In the genomic region with DNA sequence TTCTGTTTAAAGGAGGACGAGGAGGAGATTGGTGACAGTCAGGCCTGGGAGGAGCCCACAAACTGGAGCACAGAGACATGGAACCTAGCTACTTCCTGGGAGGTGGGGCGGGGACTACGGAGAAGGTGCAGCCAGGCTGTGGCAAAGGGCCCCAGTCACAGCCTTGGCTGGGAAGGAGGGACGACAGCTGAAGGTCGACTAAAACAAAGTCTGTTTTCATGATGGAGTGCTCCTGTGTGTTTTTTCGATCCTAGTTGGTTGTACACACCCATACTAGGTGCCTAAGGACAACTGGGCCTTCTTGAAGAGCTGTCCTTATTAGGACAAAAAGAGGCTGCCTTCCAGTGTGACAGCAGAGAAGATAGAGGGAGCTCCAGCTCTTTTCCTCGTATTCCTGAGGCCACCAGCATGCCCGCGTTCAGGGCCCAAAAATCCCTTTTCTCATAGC, we compare ENCODE assay signal across 8 cellular contexts. TPM values are rescaled to one million over a fixed set of nuclear protein-coding genes. Genes with fewer than 3 reads are reported as not detected.
DNase-seq lines count a peak whose midpoint lies in the region; ATAC-seq, FAIRE-seq and TF ChIP-seq lines count a peak whose summit lies in the region.

No MANE protein-coding gene starts in this region.

- no peak overlapping the region for H2BK15ac ChIP-seq in H1 (ENCODE audit: low read length)

- peaks cover 13% of the 10 kb centered on the region for H3K23me2 ChIP-seq in H1 (ENCODE audit: low read depth, low read length)

- intact Hi-C loops in pancreas (cut with DNase I), result no loop called here

- H3K4ac ChIP-seq in H1 (replicated peaks; ENCODE audit: insufficient read length, low read depth, low read length), result no peak overlapping the region

- H3K18ac ChIP-seq in H1 (ENCODE audit: extremely low read depth, low read length), result no peak overlapping the region

- no peak for TF ChIP-seq POLR2A in H1 (IDR thresholded peaks at IDR 0.05; ENCODE audit: control extremely low read depth in 1 of 2, low read depth in 2 of 2, low read length in 2 of 2)

- H4K8ac ChIP-seq in H1 (ENCODE audit: extremely low read depth, insufficient read depth, low read length), result no peak overlapping the region

- H3K79me1 ChIP-seq in H1 (ENCODE audit: low read depth, low read length), result peaks cover 2% of the 10 kb centered on the region; the same call in 1 of the 2 replicates

- H3K36me3 ChIP-seq in DND-41 (ENCODE audit: insufficient read depth, low read length) (peaks cover 39% of the 10 kb centered on the region), H1 (ENCODE audit: control insufficient read depth in 2 of 4, insufficient read depth in 4 of 4, low read length in 3 of 4) (peaks cover 6 to 32% (median 13%) of the 10 kb centered on the region in 4 experiments), pancreas (no peaks in the 10 kb centered on the region)

- no peak overlapping the region for H2BK120ac ChIP-seq in H1 (replicated peaks; ENCODE audit: low read depth, low read length)

- no peak overlapping the region for H3K23ac ChIP-seq in H1 (ENCODE audit: insufficient read length)

- H3K9me3 ChIP-seq in DND-41 (ENCODE audit: insufficient read depth, low read length, severe bottlenecking) (no peaks in the 10 kb centered on the region), H1 (ENCODE audit: insufficient read depth in 2 of 2, low read depth in 1 of 2, low read length in 1 of 2) (no peaks in the 10 kb centered on the region), pancreas (no peaks in the 10 kb centered on the region)

- H3K79me2 ChIP-seq in DND-41 (ENCODE audit: insufficient read depth, low read length), result peaks cover 49% of the 10 kb centered on the region
- H3K79me2 ChIP-seq in H1 (ENCODE audit: control insufficient read depth in 1 of 2, insufficient read depth in 2 of 2, low read length in 2 of 2), result no peaks in the 10 kb centered on the region; a peak in 1 of 4 replicates

- ATAC-seq in DND-41 (ENCODE audit: insufficient read depth, low read depth) (no peak), pancreas (peak in 3 of 4 donors; percentile 3 to 10 (median 8)), GM19452 (IDR thresholded peaks at IDR 0.05; ENCODE audit: unreplicated experiment) (no peak), GM18498 (IDR thresholded peaks at IDR 0.05; ENCODE audit: unreplicated experiment) (no peak)
- ATAC-seq in stimulated activated naive CD8-positive, alpha-beta T cell treated with anti-CD3 and anti-CD28 coated beads, Interleukin-15, Interleukin-2, amounts not matched to agents 100 U/mL and 50 U/mL, for 24 hours, result no peak

- H3K27me3 ChIP-seq in DND-41 (ENCODE audit: insufficient read depth, low read length, poor library complexity) (no peaks in the 10 kb centered on the region), H1 (replicated peaks in 1 of 4; ENCODE audit: control insufficient read depth in 3 of 4, extremely low read depth in 1 of 4, insufficient read depth in 3 of 4, low read length in 3 of 4) (peaks cover 0 to 5% (median 0%) of the 10 kb centered on the region in 4 experiments; a peak in 1 of 7 replicates), pancreas (no peaks in the 10 kb centered on the region)

- H4K20me1 ChIP-seq in DND-41 (ENCODE audit: insufficient read depth, low read length) (peaks cover 3% of the 10 kb centered on the region; the same call in 1 of the 2 replicates), H1 (replicated peaks in 1 of 2; ENCODE audit: control insufficient read depth in 1 of 2, insufficient read depth in 2 of 2, low read length in 2 of 2) (peaks cover 2 to 6% of the 10 kb centered on the region in 2 experiments)

- H2AK5ac ChIP-seq in H1 (ENCODE audit: low read depth, low read length), result no peak overlapping the region

- H3K4me2 ChIP-seq in DND-41 (ENCODE audit: insufficient read depth, low read length) (peak overlapping the region; percentile 18; the same call in 1 of the 2 replicates), H1 (ENCODE audit: insufficient read depth in 1 of 2, low read depth in 2 of 2, low read length in 2 of 2) (no peak overlapping the region)

- peak overlapping the region; percentile 24; the same call in 1 of the 2 replicates for H3K9ac ChIP-seq in DND-41 (ENCODE audit: low read depth, low read length)
- no peak overlapping the region for H3K9ac ChIP-seq in H1 (replicated peaks in 1 of 4; ENCODE audit: extremely low read depth in 1 of 4, low read depth in 3 of 4, low read length in 3 of 4)

- CTCF ChIA-PET in H1 (lab: Charles Lee; ENCODE audit: partially characterized antibody), result interaction anchor here (0.6 to 15.9 kb wide), 28 partner anchors 9 to 871 kb away, joined by 3 to 347 read pairs (median 6); partner anchors contain the start of genes CA9, CREB3, GBA2 and HINT2

- TF ChIP-seq EP300 in H1 (IDR thresholded peaks at IDR 0.05; ENCODE audit: borderline replicate concordance in 1 of 2, low read depth in 2 of 2, low read length in 2 of 2), result no peak

- TF ChIP-seq CTCF in DND-41 (IDR thresholded peaks at IDR 0.05; ENCODE audit: borderline replicate concordance, extremely low read depth, low read length, poor library complexity, severe bottlenecking) (peak; percentile 33), H1 (IDR thresholded peaks at IDR 0.05; ENCODE audit: control extremely low read depth in 1 of 3, insufficient read depth in 1 of 3, low read depth in 1 of 3, low read length in 3 of 3) (peak; percentile 1 to 48 (median 38)), pancreas (IDR thresholded peaks at IDR 0.05) (peak in 2 of 4 donors; percentile 14 to 24)

- peak; percentile 60 to 61 for TF ChIP-seq RAD21 in H1 (IDR thresholded peaks at IDR 0.05 in 1 of 2, conservative IDR thresholded peaks at IDR 0.05 in 1 of 2; ENCODE audit: low read depth in 2 of 2, low read length in 2 of 2)

- no peak overlapping the region for H3K14ac ChIP-seq in H1 (ENCODE audit: insufficient read length)

- H3K4me1 ChIP-seq in DND-41 (ENCODE audit: insufficient read depth, low read length) (peaks cover 87% of the 10 kb centered on the region), H1 (replicated peaks in 1 of 4; ENCODE audit: control insufficient read depth in 3 of 4, insufficient read depth in 4 of 4, low read length in 3 of 4) (peaks cover 0 to 5% (median 2%) of the 10 kb centered on the region in 4 experiments), pancreas (peaks cover 34 to 37% (median 35%) of the 10 kb centered on the region in 3 donors)

- POLR2A ChIA-PET in H1 (lab: Charles Lee; ENCODE audit: partially characterized antibody), result interaction anchor here (0.6 to 7.9 kb wide), 11 partner anchors 10 to 589 kb away, joined by 3 to 84 read pairs (median 5); partner anchors contain the start of genes CA9, CREB3, TLN1 and TPM2

- FAIRE-seq in H1 (lab: Jason Lieb, UNC), result no peak
- no peak for FAIRE-seq in pancreas (lab: Jason Lieb, UNC)

- H3K4me3 ChIP-seq in DND-41 (ENCODE audit: low read depth in 1 of 2, low read length in 2 of 2) (no peak overlapping the region), H1 (ENCODE audit: extremely low read depth in 1 of 4, insufficient read depth in 2 of 4, low read depth in 3 of 4, low read length in 4 of 4) (no peak overlapping the region), pancreas (no peak overlapping the region)

- no peak overlapping the region for H2BK5ac ChIP-seq in H1 (ENCODE audit: low read depth, low read length)

- no peak overlapping the region for H2AFZ ChIP-seq in DND-41 (ENCODE audit: low read depth, low read length)
- no peak overlapping the region for H2AFZ ChIP-seq in H1 (ENCODE audit: low read length)

- DNase-seq in DND-41, result no peak
- peak; percentile 30 for DNase-seq in NCI-H1694 treated with DMSO at 0.1 percent for 48 hours (lab: John Stamatoyannopoulos, UW)
- DNase-seq in H1 (ENCODE audit: low read depth in 1 of 2, low spot score in 2 of 2), result no peak
- DNase-seq in pancreas, result peak in 5 of 6 donors; percentile 63 to 79 (median 77)
- no peak for DNase-seq in NCI-H1436 treated with DMSO at 0.1 percent for 48 hours (lab: John Stamatoyannopoulos, UW)
- DNase-seq in stimulated activated naive CD8-positive, alpha-beta T cell treated with anti-CD3 and anti-CD28 coated beads, Interleukin-15, Interleukin-2, amounts not matched to agents 100 U/mL and 50 U/mL, for 24 hours, result no peak

- 77% methylated on average over 9 of the region's 9 CpGs; no CpG with 5 or more reads in 1 of the 2 experiments for whole genome bisulfite sequencing in H1 (ENCODE audit: extremely low coverage in 1 of 2, insufficient coverage in 1 of 2, insufficient read length in 1 of 2, insufficient replicate concordance in 2 of 2, low coverage in 1 of 2, low lambda C conversion rate in 2 of 2, missing lambda C conversion rate in 1 of 2), 2 experiments
- WGBS in pancreas, 2 donors, result 22 to 23% methylated on average over 9 of the region's 9 CpGs

- no peak overlapping the region for H3K56ac ChIP-seq in H1 (replicated peaks; ENCODE audit: insufficient read length, low read depth, low read length)

- no peak overlapping the region for H2BK20ac ChIP-seq in H1 (ENCODE audit: low read length)

- no peak overlapping the region for H4K5ac ChIP-seq in H1 (ENCODE audit: insufficient read length, low read depth, low read length)

- H3K27ac ChIP-seq in DND-41 (ENCODE audit: low read length) (no peak overlapping the region), H1 (ENCODE audit: low read depth, low read length) (peak overlapping the region; percentile 11; the same call in 1 of the 2 replicates), pancreas (peak overlapping the region; percentile 41 to 79 (median 61))

- H4K91ac ChIP-seq in H1 (replicated peaks; ENCODE audit: insufficient read length, low read length), result no peak overlapping the region

- H2BK12ac ChIP-seq in H1 (ENCODE audit: low read depth, low read length), result no peak overlapping the region

RNA-seq across cellular contexts. Expression of gene CCDC107, which starts 2.9 kb away (rescaled TPM):
- 9.0 and 10.5 TPM in 2 replicates for total RNA-seq in H1 (2021; fragmentation: NEBNext Ultra II Directional; extraction: Animal tissue kit (Norgen Biotek cat#: 25700))
- polyA plus RNA-seq in H1 (2011; rRNA removed) (8.2 and 8.6 TPM in 2 replicates), pancreas (10 to 100 TPM; 55.4 to 84.7 TPM)
- 10.2 TPM for polyA plus RNA-seq in H1 (2011; cell fraction: cytosol; rRNA removed)
- polyA plus RNA-seq in H1 (2011; cell fraction: nucleus; rRNA removed), result 9.0 TPM
- 5.6 to 10.9 TPM (median 9.7 TPM) in 4 replicates for polyA plus RNA-seq in H1 (2012, experiment 1 of 2)
- polyA plus RNA-seq in H1 (2012, experiment 2 of 2), result 7.0 TPM
- polyA plus RNA-seq in H1 (2013, experiment 1 of 2), result 9.5 TPM
- 10.1 TPM for polyA plus RNA-seq in H1 (2013, experiment 2 of 2)
- 2.7 and 3.1 TPM in 2 replicates for polyA minus RNA-seq in H1 (2011; rRNA and poly(A)+ RNA removed)
- 5.0 TPM for polyA minus RNA-seq in H1 (2011; cell fraction: cytosol; rRNA and poly(A)+ RNA removed)
- polyA minus RNA-seq in H1 (2011; cell fraction: nucleus; rRNA and poly(A)+ RNA removed), result 4.1 TPM
- 10 to 100 TPM; 13.8 to 32.6 (median 19.0) TPM for total RNA-seq in pancreas

RNA-seq across cellular contexts. Expression of gene RMRP, which starts 3.2 kb away (rescaled TPM):
- total RNA-seq in H1 (2021; fragmentation: NEBNext Ultra II Directional; extraction: Animal tissue kit (Norgen Biotek cat#: 25700)), result 14,987 and 16,528 TPM in 2 replicates
- 105 and 169 TPM in 2 replicates for polyA plus RNA-seq in H1 (2011; rRNA removed)
- polyA plus RNA-seq in H1 (2011; cell fraction: cytosol; rRNA removed), result 147 TPM
- polyA plus RNA-seq in H1 (2011; cell fraction: nucleus; rRNA removed), result 8,272 TPM
- polyA plus RNA-seq in H1 (2012, experiment 1 of 2), result 41.1 to 222 TPM (median 149 TPM) in 4 replicates
- 95.4 TPM for polyA plus RNA-seq in H1 (2012, experiment 2 of 2)
- polyA plus RNA-seq in H1 (2013, experiment 1 of 2), result not detected
- not detected for polyA plus RNA-seq in H1 (2013, experiment 2 of 2)
- polyA minus RNA-seq in H1 (2011; rRNA and poly(A)+ RNA removed), result 22,686 and 26,507 TPM in 2 replicates
- 25,731 TPM for polyA minus RNA-seq in H1 (2011; cell fraction: cytosol; rRNA and poly(A)+ RNA removed)
- 138,882 TPM for polyA minus RNA-seq in H1 (2011; cell fraction: nucleus; rRNA and poly(A)+ RNA removed)
- over 10,000 TPM in 4 of 6 donors, 1,000 to 10,000 TPM in 2; 3,151 to 15,171 (median 11,469) TPM for total RNA-seq in pancreas
- polyA plus RNA-seq in pancreas, result 100 to 1,000 TPM in 1 of 2 donors, 10 to 100 TPM in 1; 80.5 to 300 TPM

RNA-seq across cellular contexts. Expression of gene ARHGEF39, which starts 4.0 kb away (rescaled TPM):
- total RNA-seq in H1 (2021; fragmentation: NEBNext Ultra II Directional; extraction: Animal tissue kit (Norgen Biotek cat#: 25700)), result 17.5 and 18.6 TPM in 2 replicates
- polyA plus RNA-seq in H1 (2011; rRNA removed) (15.9 and 18.7 TPM in 2 replicates), pancreas (1 to 10 TPM; 1.4 to 2.0 TPM)
- 18.5 TPM for polyA plus RNA-seq in H1 (2011; cell fraction: cytosol; rRNA removed)
- 26.3 TPM for polyA plus RNA-seq in H1 (2011; cell fraction: nucleus; rRNA removed)
- 11.9 to 15.0 TPM (median 13.1 TPM) in 4 replicates for polyA plus RNA-seq in H1 (2012, experiment 1 of 2)
- polyA plus RNA-seq in H1 (2012, experiment 2 of 2), result 19.9 TPM
- 13.2 TPM for polyA plus RNA-seq in H1 (2013, experiment 1 of 2)
- polyA plus RNA-seq in H1 (2013, experiment 2 of 2), result 13.3 TPM
- polyA minus RNA-seq in H1 (2011; rRNA and poly(A)+ RNA removed), result 16.5 and 20.0 TPM in 2 replicates
- polyA minus RNA-seq in H1 (2011; cell fraction: cytosol; rRNA and poly(A)+ RNA removed), result 17.8 TPM
- 27.4 TPM for polyA minus RNA-seq in H1 (2011; cell fraction: nucleus; rRNA and poly(A)+ RNA removed)
- total RNA-seq in pancreas, result 1 to 10 TPM in 3 of 6 donors, under 1 TPM in 3; 0.20 to 1.2 (median 0.98) TPM

RNA-seq across cellular contexts. Expression of gene SIT1, which starts 10.3 kb away (rescaled TPM):
- 7.8 and 8.2 TPM in 2 replicates for total RNA-seq in H1 (2021; fragmentation: NEBNext Ultra II Directional; extraction: Animal tissue kit (Norgen Biotek cat#: 25700))
- 11.4 and 12.8 TPM in 2 replicates for polyA plus RNA-seq in H1 (2011; rRNA removed)
- polyA plus RNA-seq in H1 (2011; cell fraction: cytosol; rRNA removed), result 10.7 TPM
- polyA plus RNA-seq in H1 (2011; cell fraction: nucleus; rRNA removed), result 7.5 TPM
- polyA plus RNA-seq in H1 (2012, experiment 1 of 2), result 4.5 to 6.7 TPM (median 5.3 TPM) in 4 replicates
- polyA plus RNA-seq in H1 (2012, experiment 2 of 2), result 7.9 TPM
- 2.0 TPM for polyA plus RNA-seq in H1 (2013, experiment 1 of 2)
- polyA plus RNA-seq in H1 (2013, experiment 2 of 2), result 2.5 TPM
- polyA minus RNA-seq in H1 (2011; rRNA and poly(A)+ RNA removed), result 2.5 TPM in 2 replicates
- 2.6 TPM for polyA minus RNA-seq in H1 (2011; cell fraction: cytosol; rRNA and poly(A)+ RNA removed)
- polyA minus RNA-seq in H1 (2011; cell fraction: nucleus; rRNA and poly(A)+ RNA removed), result 1.8 TPM
- total RNA-seq in pancreas, result under 1 TPM in 4 of 6 donors, not detected in 2; 0.25 to 0.59 (median 0.46) TPM
- polyA plus RNA-seq in pancreas, result under 1 TPM; 0.27 to 0.45 TPM

RNA-seq across cellular contexts. Expression of gene CA9, which starts 12.7 kb away (rescaled TPM):
- 1.3 and 1.4 TPM in 2 replicates for total RNA-seq in H1 (2021; fragmentation: NEBNext Ultra II Directional; extraction: Animal tissue kit (Norgen Biotek cat#: 25700))
- polyA plus RNA-seq in H1 (2011; rRNA removed), result 1.8 and 2.4 TPM in 2 replicates
- polyA plus RNA-seq in H1 (2011; cell fraction: cytosol; rRNA removed), result 1.00 TPM
- polyA plus RNA-seq in H1 (2011; cell fraction: nucleus; rRNA removed), result 2.7 TPM
- 0.49 to 1.4 TPM (median 0.95 TPM) in 4 replicates for polyA plus RNA-seq in H1 (2012, experiment 1 of 2)
- polyA plus RNA-seq in H1 (2012, experiment 2 of 2), result 0.83 TPM
- 1.5 TPM for polyA plus RNA-seq in H1 (2013, experiment 1 of 2)
- polyA plus RNA-seq in H1 (2013, experiment 2 of 2), result 1.0 TPM
- polyA minus RNA-seq in H1 (2011; rRNA and poly(A)+ RNA removed), result 0.73 and 1.2 TPM in 2 replicates
- polyA minus RNA-seq in H1 (2011; cell fraction: cytosol; rRNA and poly(A)+ RNA removed), result not detected
- not detected for polyA minus RNA-seq in H1 (2011; cell fraction: nucleus; rRNA and poly(A)+ RNA removed)
- 10 to 100 TPM in 2 of 6 donors, 1 to 10 TPM in 4; 1.2 to 75.6 (median 5.7) TPM for total RNA-seq in pancreas
- 10 to 100 TPM in 1 of 2 donors, 1 to 10 TPM in 1; 9.2 to 17.9 TPM for polyA plus RNA-seq in pancreas

Comparison
In these comparisons a context has a peak if more than half of its experiments do, and no peak if none do; other contexts are left out.
1. ATAC-seq: peak in pancreas (3 of 4); none in DND-41 (single experiment), GM19452 (single experiment), GM18498 (single experiment) and stimulated activated naive CD8-positive, alpha-beta T cell treated with anti-CD3 and anti-CD28 coated beads, Interleukin-15, Interleukin-2, amounts not matched to agents 100 U/mL and 50 U/mL, for 24 hours (single experiment).
2. DNase-seq: peak in NCI-H1694 treated with DMSO at 0.1 percent for 48 hours (single experiment) and pancreas (5 of 6); none in DND-41 (single experiment), H1 (0 of 2), NCI-H1436 treated with DMSO at 0.1 percent for 48 hours (single experiment) and stimulated activated naive CD8-positive, alpha-beta T cell treated with anti-CD3 and anti-CD28 coated beads, Interleukin-15, Interleukin-2, amounts not matched to agents 100 U/mL and 50 U/mL, for 24 hours (single experiment).